ENCODE assay signal across 8 cellular contexts in genomic region chr16:57534881-57535658, GRCh38. TPM values are rescaled to one million over a fixed set of nuclear protein-coding genes. Genes with fewer than 3 reads are reported as not detected.
DNase-seq lines count a peak whose midpoint lies in the region; ATAC-seq, FAIRE-seq and TF ChIP-seq lines count a peak whose summit lies in the region.

No MANE protein-coding gene starts in this region.

- peak overlapping the region; percentile 89 for H3K4me2 ChIP-seq in parathyroid adenoma (ENCODE audit: low read length)

- H3K79me2 ChIP-seq in parathyroid adenoma = no peaks in the 10 kb centered on the region

- POLR2A ChIA-PET in Caco-2 (lab: Charles Lee) = no interaction called here
- POLR2A ChIA-PET in Panc1 (lab: Charles Lee) = no interaction called here

- intact Hi-C loops in Caco-2 (cut with micrococcal nuclease; ENCODE audit: unreplicated experiment) = no loop called here
- intact Hi-C loops in Panc1 (cut with micrococcal nuclease; ENCODE audit: unreplicated experiment) = no loop called here

- peak overlapping the region; percentile 72 for H3K27ac Mint-ChIP-seq in Caco-2 (ENCODE audit: unreplicated experiment)

- H3K27ac ChIP-seq in Panc1 (ENCODE audit: low read length) = peak overlapping the region; percentile 80
- peak overlapping the region; percentile 26 to 78 for H3K27ac ChIP-seq in esophagus (ENCODE audit: low read depth in 2 of 2, low read length in 1 of 2)
- H3K27ac ChIP-seq in parathyroid adenoma = no peak overlapping the region

- no peak for FAIRE-seq in HTR-8/SVneo (lab: Jason Lieb, UNC)

- no peak for ATAC-seq in Panc1
- ATAC-seq in GM18909 (IDR thresholded peaks at IDR 0.05; ENCODE audit: poor library complexity, unreplicated experiment) = no peak

- H3K9me3 Mint-ChIP-seq in Caco-2 (ENCODE audit: unreplicated experiment) = no peaks in the 10 kb centered on the region

- H3K27me3 Mint-ChIP-seq in Caco-2 (ENCODE audit: insufficient read depth, unreplicated experiment) = no peaks in the 10 kb centered on the region

- H3K9ac ChIP-seq in parathyroid adenoma = no peak overlapping the region

- peak in 1 of 2 experiments; percentile 28 for DNase-seq in Caco-2
- no peak for DNase-seq in Panc1 (ENCODE audit: low read depth, low spot score)
- no peak for DNase-seq in amygdala (lab: John Stamatoyannopoulos, UW)
- DNase-seq in HTR-8/SVneo (ENCODE audit: insufficient read length, low spot score) = no peak
- DNase-seq in T-helper 9 cell = no peak

- peak overlapping the region; percentile 86 for H2AFZ ChIP-seq in parathyroid adenoma

- H3K36me3 ChIP-seq in Caco-2 (ENCODE audit: control insufficient read depth, insufficient read depth, low read length) (no peaks in the 10 kb centered on the region; the same call in none of the 2 replicates), Panc1 (ENCODE audit: control insufficient read depth, insufficient read depth, low read length) (no peaks in the 10 kb centered on the region), esophagus (ENCODE audit: control insufficient read depth in 2 of 2, insufficient read depth in 2 of 2, low read length in 1 of 2) (peaks cover 0 to 3% of the 10 kb centered on the region in 2 donors), parathyroid adenoma (ENCODE audit: control insufficient read depth, insufficient read depth, low read length) (no peaks in the 10 kb centered on the region)

- peak overlapping the region; percentile 74 for H3K4me3 Mint-ChIP-seq in Caco-2 (ENCODE audit: unreplicated experiment)

- in situ Hi-C loops in Panc1 (cut with HindIII; ENCODE audit: low pct_unique_long_range_greater_than_20kb, low sequenced_read_pairs) = no loop called here

- peaks cover 23% of the 10 kb centered on the region for H3K4me1 Mint-ChIP-seq in Caco-2 (ENCODE audit: low read depth, unreplicated experiment)

- H3K27me3 ChIP-seq in Caco-2 (replicated peaks; ENCODE audit: control insufficient read depth, insufficient read depth, low read length) (no peaks in the 10 kb centered on the region), Panc1 (ENCODE audit: control insufficient read depth, insufficient read depth, low read length) (no peaks in the 10 kb centered on the region), esophagus (ENCODE audit: control insufficient read depth in 1 of 2, insufficient read depth in 2 of 2, low read length in 2 of 2) (no peaks in the 10 kb centered on the region), parathyroid adenoma (ENCODE audit: control insufficient read depth, insufficient read depth, low read length) (no peaks in the 10 kb centered on the region)

- H3K9me3 ChIP-seq in Caco-2 = no peaks in the 10 kb centered on the region
- no peaks in the 10 kb centered on the region for H3K9me3 ChIP-seq in Panc1 (ENCODE audit: control insufficient read depth, insufficient read depth, low read depth, low read length)
- no peaks in the 10 kb centered on the region for H3K9me3 ChIP-seq in esophagus (ENCODE audit: control insufficient read depth in 2 of 2, insufficient read depth in 1 of 2, low read depth in 1 of 2, low read length in 1 of 2)
- no peaks in the 10 kb centered on the region for H3K9me3 ChIP-seq in parathyroid adenoma (ENCODE audit: control insufficient read depth, low read length)

- H3K4me3 ChIP-seq in Caco-2 (ENCODE audit: low read depth, low read length) (peak overlapping the region; percentile 56), Panc1 (ENCODE audit: low read depth in 2 of 2, low read length in 2 of 2) (peak overlapping the region; percentile 64 to 65), esophagus (ENCODE audit: low read depth in 1 of 2, low read length in 2 of 2) (peak overlapping the region in 1 of 2 donors; percentile 63), parathyroid adenoma (ENCODE audit: low read depth, low read length) (peak overlapping the region; percentile 92)

- H3K36me3 Mint-ChIP-seq in Caco-2 (ENCODE audit: insufficient read depth, unreplicated experiment) = peaks cover 21% of the 10 kb centered on the region

- no peak for TF ChIP-seq CTCF in Caco-2 (IDR thresholded peaks at IDR 0.05; ENCODE audit: insufficient read depth in 1 of 2, low read depth in 1 of 2, low read length in 1 of 2, severe bottlenecking in 1 of 2, unreplicated experiment in 1 of 2)
- TF ChIP-seq CTCF in Panc1 (IDR thresholded peaks at IDR 0.05) = no peak
- no peak for TF ChIP-seq CTCF in parathyroid adenoma (IDR thresholded peaks at IDR 0.05)

- CTCF ChIA-PET in Caco-2 (lab: Charles Lee) (interaction anchor here (0.8 kb wide), 1 partner anchor 118 kb away, joined by 3 read pairs; no protein-coding TSS in a partner anchor), Panc1 (lab: Charles Lee) (no interaction called here)

- TSS peak; percentile 37 for BruUV-seq in Caco-2 (replicated peaks; lab: Mats Ljungman, UMichigan)
- no TSS peak for BruUV-seq in Panc1 (replicated peaks; lab: Mats Ljungman, UMichigan)

- H3K4me1 ChIP-seq in Caco-2 = peaks cover 5% of the 10 kb centered on the region; the same call in 1 of the 2 replicates
- H3K4me1 ChIP-seq in Panc1 (ENCODE audit: control insufficient read depth, insufficient read depth, low read length) = peaks cover 12% of the 10 kb centered on the region
- peaks cover 9 to 25% of the 10 kb centered on the region in 2 donors for H3K4me1 ChIP-seq in esophagus (ENCODE audit: control insufficient read depth in 2 of 2, insufficient read depth in 2 of 2, low read length in 1 of 2)
- peaks cover 26% of the 10 kb centered on the region for H3K4me1 ChIP-seq in parathyroid adenoma

- 44 to 53% methylated on average over 13 of the region's 13 CpGs for WGBS in esophagus, 2 donors

RNA-seq across cellular contexts. Expression of gene CCDC102A, which starts 1.3 kb away (rescaled TPM):
- 9.1 and 11.8 TPM in 2 replicates for total RNA-seq in Caco-2 (2022)
- 12.9 TPM for total RNA-seq in Panc1 (2021; ENCODE audit: unreplicated experiment)
- 22.7 TPM for polyA plus RNA-seq in Panc1 (2012; ENCODE audit: insufficient read length)
- polyA plus RNA-seq in esophagus = 1 to 10 TPM; 2.6 TPM

RNA-seq across cellular contexts. Expression of gene ADGRG5, which starts 7.4 kb away (rescaled TPM):
- total RNA-seq in Caco-2 (2022) = 4.6 and 5.2 TPM in 2 replicates
- not detected for total RNA-seq in Panc1 (2021; ENCODE audit: unreplicated experiment)
- not detected for polyA plus RNA-seq in Panc1 (2012; ENCODE audit: insufficient read length)
- polyA plus RNA-seq in esophagus = under 1 TPM; 0.49 to 0.85 TPM

RNA-seq across cellular contexts. Expression of gene DOK4, which starts 48.8 kb away (rescaled TPM):
- total RNA-seq in Caco-2 (2022) (111 and 122 TPM in 2 replicates), Panc1 (2021; ENCODE audit: unreplicated experiment) (6.8 TPM)
- 11.1 TPM for polyA plus RNA-seq in Panc1 (2012; ENCODE audit: insufficient read length)
- polyA plus RNA-seq in esophagus = 10 to 100 TPM; 27.6 to 33.7 TPM

Comparison
In these comparisons a context has a peak if more than half of its experiments do, and no peak if none do; other contexts are left out.
1. RNA of gene DOK4, which starts 48.8 kb away (total RNA-seq): 111 to 122 TPM in Caco-2; 6.8 TPM in Panc1 (single experiment); every median in the first group is over 10 times any median in the second.